Comparison of ENCODE assay signal across 8 cellular contexts in genomic region chr12:95003921-95004272, GRCh38. TPM values are rescaled to one million over a fixed set of nuclear protein-coding genes. Genes with fewer than 3 reads are reported as not detected.
A peak's percentile ranks its signal among the peaks of the same experiment; 100 is the strongest.
DNase-seq lines count a peak whose midpoint lies in the region; ATAC-seq and TF ChIP-seq lines count a peak whose summit lies in the region.

No MANE protein-coding gene starts in this region.

- H3K36me3 ChIP-seq in Peyer's patch (peaks cover 0 to 8% (median 0%) of the 10 kb centered on the region in 3 donors), gastrocnemius medialis (peaks cover 0 to 13% of the 10 kb centered on the region in 2 donors)

- TF ChIP-seq POLR2A in Peyer's patch (IDR thresholded peaks at IDR 0.05) (no peak), gastrocnemius medialis (IDR thresholded peaks at IDR 0.05) (no peak)

- ATAC-seq in GM21528 (IDR thresholded peaks at IDR 0.05; ENCODE audit: low FRiP score, unreplicated experiment), result peak; percentile 7
- ATAC-seq in gastrocnemius medialis, result no peak

- intact Hi-C loops in gastrocnemius medialis (cut with DNase I; ENCODE audit: low total_unique reads), result loop anchor here (5.0 to 10.0 kb wide), 4 partner anchors 68 to 542 kb away; partner anchors contain the start of genes METAP2 and NR2C1

- H3K4me1 ChIP-seq in Peyer's patch (peaks cover 0 to 27% (median 0%) of the 10 kb centered on the region in 4 donors), gastrocnemius medialis (peaks cover 23 to 24% of the 10 kb centered on the region in 2 donors)

- in situ Hi-C loops in gastrocnemius medialis (cut with MboI; ENCODE audit: low sequenced_read_pairs in 4 of 4), result no loop called here

- H3K27me3 ChIP-seq in Peyer's patch (no peaks in the 10 kb centered on the region), gastrocnemius medialis (no peaks in the 10 kb centered on the region)

- H3K4me3 ChIP-seq in Peyer's patch (peak overlapping the region; percentile 76 to 98 (median 83)), fibroblast of the aortic adventitia (ENCODE audit: low read depth, low read length) (peak overlapping the region; percentile 96), gastrocnemius medialis (peak overlapping the region; percentile 78 to 94 (median 80))

- H3K27ac ChIP-seq in Peyer's patch (peak overlapping the region; percentile 81 to 88 (median 86)), gastrocnemius medialis (peak overlapping the region; percentile 79 to 89 (median 84))

- TF ChIP-seq CTCF in Peyer's patch (IDR thresholded peaks at IDR 0.05), result no peak
- no peak for TF ChIP-seq CTCF in fibroblast of the aortic adventitia (IDR thresholded peaks at IDR 0.05; ENCODE audit: insufficient read depth, low read length)
- TF ChIP-seq CTCF in gastrocnemius medialis (IDR thresholded peaks at IDR 0.05 in 4 of 5, conservative IDR thresholded peaks at IDR 0.05 in 1 of 5), result no peak

- DNase-seq in Peyer's patch (no peak), fibroblast of the aortic adventitia (ENCODE audit: low read depth) (no peak), gastrocnemius medialis (no peak), nucleus accumbens (lab: John Stamatoyannopoulos, UW) (no peak), NCI-H2081 (lab: John Stamatoyannopoulos, UW) (no peak), NCI-H2196 (lab: John Stamatoyannopoulos, UW; ENCODE audit: unreplicated experiment) (no peak)
- DNase-seq in effector CD8-positive, alpha-beta T cell (lab: John Stamatoyannopoulos, UW), result no peak

- H3K9me3 ChIP-seq in Peyer's patch (peaks cover 0 to 7% (median 0%) of the 10 kb centered on the region in 4 donors), gastrocnemius medialis (peaks cover 0 to 9% (median 0%) of the 10 kb centered on the region in 3 donors)

RNA-seq across cellular contexts. Expression of gene NDUFA12, which starts 0.4 kb away (rescaled TPM):
- total RNA-seq in Peyer's patch (100 to 1,000 TPM in 1 of 4 donors, 10 to 100 TPM in 3; 54.7 to 133 (median 89.0) TPM), fibroblast of the aortic adventitia (ENCODE audit: low replicate concordance) (16.9 and 120 TPM in 2 replicates), gastrocnemius medialis (100 to 1,000 TPM; 225 to 382 (median 356) TPM)
